ENCODE assay signal across 16 cellular contexts in the genomic region with DNA sequence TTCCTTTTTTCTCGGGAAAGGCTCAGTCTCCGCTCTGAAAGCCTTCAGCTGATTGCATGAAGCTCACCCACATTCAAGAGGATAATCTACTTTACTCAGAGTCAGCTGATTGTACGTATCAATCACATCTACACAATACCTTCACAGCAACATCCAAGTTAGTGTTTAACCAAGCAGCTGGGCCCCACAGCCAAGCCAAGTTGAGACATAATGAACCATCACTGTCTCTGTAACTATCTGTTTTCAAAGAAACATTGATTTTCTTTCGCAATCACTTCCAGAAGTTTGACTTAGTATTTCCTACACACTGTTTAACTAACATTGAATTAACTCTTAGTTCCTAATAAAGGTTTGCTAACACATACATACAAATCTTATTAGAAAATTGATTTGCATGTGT. TPM values are rescaled to one million over a fixed set of nuclear protein-coding genes. Genes with fewer than 3 reads are reported as not detected.
DNase-seq lines count a peak whose midpoint lies in the region; TF ChIP-seq lines count a peak whose summit lies in the region.
"Had no signal": no experiment of that assay in that cellular context is flagged by ENCODE, and none has a peak within 500 bp of the region (broad histone marks: within the 10 kb centered on the region; RNA-seq: fewer than 3 reads in every experiment).

No MANE protein-coding gene starts in this region.

- H3K27me3 ChIP-seq in neuron (ENCODE audit: insufficient read depth, low read length) (no peaks in the 10 kb centered on the region), transverse colon (no peaks in the 10 kb centered on the region)
- H3K27me3 ChIP-seq: SJSA1, upper lobe of right lung had no signal

- intact Hi-C loops in activated CD4-positive, alpha-beta T cell treated with anti-CD3 and anti-CD28 coated beads, Interleukin-2, amount 10 ng/mL, durations not matched to agents 24 days and 14 days (cut with micrococcal nuclease): no loop called here
- intact Hi-C loops in transverse colon (cut with DNase I; ENCODE audit: low total_unique reads): no loop called here

- H3K4me3 ChIP-seq in fibroblast of villous mesenchyme (ENCODE audit: low read depth, low read length): no peak overlapping the region
- no peak overlapping the region for H3K4me3 ChIP-seq in neuron (ENCODE audit: low read length)
- no peak overlapping the region for H3K4me3 ChIP-seq in transverse colon
- H3K4me3 ChIP-seq: mucosa of descending colon, SJSA1, upper lobe of right lung had no signal

- H3K27me3 Mint-ChIP-seq in activated CD4-positive, alpha-beta T cell treated with anti-CD3 and anti-CD28 coated beads, Interleukin-2, amount 10 ng/mL, durations not matched to agents 24 days and 14 days: peaks cover 7% of the 10 kb centered on the region

- in situ Hi-C loops in transverse colon (cut with MboI; ENCODE audit: low pct_ligation_motif_present in 1 of 4, low pct_unique_long_range_greater_than_20kb in 1 of 4, low sequenced_read_pairs in 3 of 4): no loop called here

- H3K9me3 Mint-ChIP-seq in activated CD4-positive, alpha-beta T cell treated with anti-CD3 and anti-CD28 coated beads, Interleukin-2, amount 10 ng/mL, durations not matched to agents 24 days and 14 days: no peaks in the 10 kb centered on the region
- H3K9me3 Mint-ChIP-seq: CD8-positive, alpha-beta memory T cell had no signal

- H2AFZ ChIP-seq in neuron (ENCODE audit: low read depth, low read length): peak overlapping the region; percentile 70

- no peak for TF ChIP-seq CTCF in fibroblast of villous mesenchyme (IDR thresholded peaks at IDR 0.05; ENCODE audit: insufficient read depth, low read depth, low read length)
- no peak for TF ChIP-seq CTCF in transverse colon (IDR thresholded peaks at IDR 0.05)

- no peak overlapping the region for H3K4me3 Mint-ChIP-seq in activated CD4-positive, alpha-beta T cell treated with anti-CD3 and anti-CD28 coated beads, Interleukin-2, amount 10 ng/mL, durations not matched to agents 24 days and 14 days
- H3K4me3 Mint-ChIP-seq: CD8-positive, alpha-beta memory T cell had no signal

- H3K9me3 ChIP-seq in neuron (ENCODE audit: low read length) (no peaks in the 10 kb centered on the region), transverse colon (no peaks in the 10 kb centered on the region)
- H3K9me3 ChIP-seq: mucosa of descending colon, SJSA1, upper lobe of right lung had no signal

- H3K27ac ChIP-seq in transverse colon: no peak overlapping the region
- H3K27ac ChIP-seq: SJSA1 had no signal

- no peak for TF ChIP-seq EP300 in transverse colon (IDR thresholded peaks at IDR 0.05; ENCODE audit: low read depth)

- peaks cover 1% of the 10 kb centered on the region for H3K4me1 Mint-ChIP-seq in activated CD4-positive, alpha-beta T cell treated with anti-CD3 and anti-CD28 coated beads, Interleukin-2, amount 10 ng/mL, durations not matched to agents 24 days and 14 days
- H3K4me1 Mint-ChIP-seq: CD8-positive, alpha-beta memory T cell had no signal

- no peak for TF ChIP-seq POLR2A in transverse colon (IDR thresholded peaks at IDR 0.05)

- 82 to 89% methylated on average over 1 to 4 of the region's 4 CpGs for WGBS in transverse colon (ENCODE audit: low coverage in 1 of 2), 2 donors

- no peak overlapping the region for H3K27ac Mint-ChIP-seq in activated CD4-positive, alpha-beta T cell treated with anti-CD3 and anti-CD28 coated beads, Interleukin-2, amount 10 ng/mL, durations not matched to agents 24 days and 14 days
- H3K27ac Mint-ChIP-seq: CD8-positive, alpha-beta memory T cell had no signal

- peaks cover 7% of the 10 kb centered on the region for H3K4me1 ChIP-seq in neuron (ENCODE audit: insufficient read depth, low read length)
- no peaks in the 10 kb centered on the region for H3K4me1 ChIP-seq in transverse colon
- H3K4me1 ChIP-seq: SJSA1 had no signal

- no peaks in the 10 kb centered on the region for H3K36me3 Mint-ChIP-seq in activated CD4-positive, alpha-beta T cell treated with anti-CD3 and anti-CD28 coated beads, Interleukin-2, amount 10 ng/mL, durations not matched to agents 24 days and 14 days (ENCODE audit: low read depth)

- DNase-seq in NOMO-1 treated with DMSO at 0.1 percent for 48 hours (lab: John Stamatoyannopoulos, UW; ENCODE audit: unreplicated experiment) (peak; percentile 12), NOMO-1 treated with dmso at 0.1 percent for 144 hours (lab: John Stamatoyannopoulos, UW; ENCODE audit: unreplicated experiment) (no peak), fibroblast of villous mesenchyme (ENCODE audit: low read depth) (peak; percentile 36), A172 (ENCODE audit: low spot score) (no peak), transverse colon (no peak)
- DNase-seq in activated CD4-positive, alpha-beta T cell treated with anti-CD3 and anti-CD28 coated beads, Interleukin-2, amount 10 ng/mL, durations not matched to agents 24 days and 14 days: no peak
- no peak for DNase-seq in activated T-cell treated with anti-CD3 and anti-CD28 coated beads, Interleukin-2, amount 50 U/mL, for 1 hour
- DNase-seq: ACHN; activated effector memory CD4-positive, alpha-beta T cell treated with anti-CD3 and anti-CD28 coated beads, Interleukin-2, amount 50 U/mL, for 16 hours; CD8-positive, alpha-beta memory T cell; effector CD8-positive, alpha-beta T cell; stimulated activated CD4-positive, alpha-beta T cell treated with anti-CD3 and anti-CD28 coated beads, Interleukin-4, amount 100 ng/mL, for 4 hours; upper lobe of right lung had no signal

- no peaks in the 10 kb centered on the region for H3K36me3 ChIP-seq in neuron (ENCODE audit: insufficient read depth, low read length)
- H3K36me3 ChIP-seq in transverse colon: no peaks in the 10 kb centered on the region
- H3K36me3 ChIP-seq: SJSA1, upper lobe of right lung had no signal

RNA-seq across cellular contexts. Expression of a gene that starts 40.3 kb away (rescaled TPM):
- total RNA-seq in fibroblast of villous mesenchyme (19.3 and 30.2 TPM in 2 replicates), transverse colon (10 to 100 TPM in 2 of 4 donors, 1 to 10 TPM in 2; 4.1 to 16.9 (median 11.6) TPM)
- 27.3 and 31.5 TPM in 2 replicates for total RNA-seq in activated CD4-positive, alpha-beta T cell treated with anti-CD3 and anti-CD28 coated beads, Interleukin-2, amount 10 ng/mL, durations not matched to agents 24 days and 14 days
- 42.6 and 58.6 TPM in 2 replicates for total RNA-seq in A172 (2014; rRNA removed; shearing (Covaris generic))

RNA-seq across cellular contexts. Expression of a gene that starts 40.4 kb away (rescaled TPM):
- total RNA-seq in fibroblast of villous mesenchyme (59.9 and 69.1 TPM in 2 replicates), transverse colon (10 to 100 TPM; 47.8 to 61.1 (median 52.1) TPM)
- 26.3 and 33.4 TPM in 2 replicates for total RNA-seq in activated CD4-positive, alpha-beta T cell treated with anti-CD3 and anti-CD28 coated beads, Interleukin-2, amount 10 ng/mL, durations not matched to agents 24 days and 14 days
- 28.3 and 29.5 TPM in 2 replicates for total RNA-seq in A172 (2014; rRNA removed; shearing (Covaris generic))

Comparison
In these comparisons a context has a peak if more than half of its experiments do, and no peak if none do; other contexts are left out.
1. DNase-seq: peak in NOMO-1 treated with DMSO at 0.1 percent for 48 hours (single experiment) and fibroblast of villous mesenchyme (single experiment); none in NOMO-1 treated with dmso at 0.1 percent for 144 hours (single experiment), activated CD4-positive, alpha-beta T cell treated with anti-CD3 and anti-CD28 coated beads, Interleukin-2, amount 10 ng/mL, durations not matched to agents 24 days and 14 days (single experiment), A172 (single experiment), transverse colon (single experiment) and activated T-cell treated with anti-CD3 and anti-CD28 coated beads, Interleukin-2, amount 50 U/mL, for 1 hour (single experiment).